Comparison of ENCODE assay signal across 21 cellular contexts in genomic region chr1:191520345-191520744, GRCh38.
DNase-seq lines count a peak whose midpoint lies in the region; ATAC-seq, FAIRE-seq and TF ChIP-seq lines count a peak whose summit lies in the region.
"Had no signal": no experiment of that assay in that cellular context is flagged by ENCODE, and none has a peak within 500 bp of the region (broad histone marks: within the 10 kb centered on the region; RNA-seq: fewer than 3 reads in every experiment).

No MANE protein-coding gene starts in this region.

- H3K9ac ChIP-seq in DND-41 (ENCODE audit: low read depth, low read length) = no peak overlapping the region
- H3K9ac ChIP-seq: BLaER1 treated with 17β-estradiol and CSF1 and Interleukin-3, amounts not matched to agents 10 nM and 100 nM had no signal

- peak; percentile 15 for DNase-seq in DMS53 (lab: John Stamatoyannopoulos, UW)
- DNase-seq in DMS53 treated with DMSO at 0.1 percent for 48 hours (lab: John Stamatoyannopoulos, UW; ENCODE audit: unreplicated experiment) = no peak
- DNase-seq in DND-41 = no peak
- DNase-seq in hepatocyte (ENCODE audit: low spot score) = no peak
- DNase-seq in pancreas = no peak
- DNase-seq in psoas muscle = no peak
- DNase-seq: ACHN; AML-193; BE2C; CD4-positive, alpha-beta T cell; CD8-positive, alpha-beta memory T cell; DMS79; H9 had no signal

- H3K4me3 ChIP-seq in DND-41 (ENCODE audit: low read depth in 1 of 2, low read length in 2 of 2) = no peak overlapping the region
- no peak overlapping the region for H3K4me3 ChIP-seq in hepatocyte
- no peak overlapping the region for H3K4me3 ChIP-seq in pancreas
- no peak overlapping the region for H3K4me3 ChIP-seq in psoas muscle
- H3K4me3 ChIP-seq: BLaER1 treated with 17β-estradiol and CSF1 and Interleukin-3, amounts not matched to agents 10 nM and 100 nM; GM23338 had no signal

- H3K9me3 ChIP-seq in DND-41 (ENCODE audit: insufficient read depth, low read length, severe bottlenecking) = no peaks in the 10 kb centered on the region
- H3K9me3 ChIP-seq in hepatocyte (ENCODE audit: low read depth) = no peaks in the 10 kb centered on the region
- H3K9me3 ChIP-seq in pancreas = peaks cover 0 to 4% (median 0%) of the 10 kb centered on the region in 4 donors
- H3K9me3 ChIP-seq in psoas muscle = no peaks in the 10 kb centered on the region
- H3K9me3 ChIP-seq: BE2C; BLaER1 treated with 17β-estradiol and CSF1 and Interleukin-3, amounts not matched to agents 10 nM and 100 nM had no signal

- peak overlapping the region; percentile 43 for H2AFZ ChIP-seq in DND-41 (ENCODE audit: low read depth, low read length)
- no peak overlapping the region for H2AFZ ChIP-seq in hepatocyte
- H2AFZ ChIP-seq: GM23338 had no signal

- H4K20me1 ChIP-seq in DND-41 (ENCODE audit: insufficient read depth, low read length) (no peaks in the 10 kb centered on the region), hepatocyte (ENCODE audit: insufficient read depth, poor library complexity, severe bottlenecking) (no peaks in the 10 kb centered on the region)
- H4K20me1 ChIP-seq: BLaER1 treated with 17β-estradiol and CSF1 and Interleukin-3, amounts not matched to agents 10 nM and 100 nM had no signal

- H3K79me2 ChIP-seq in DND-41 (ENCODE audit: insufficient read depth, low read length) = no peaks in the 10 kb centered on the region
- H3K79me2 ChIP-seq in hepatocyte = no peaks in the 10 kb centered on the region

- WGBS in hepatocyte (ENCODE audit: low lambda C conversion rate, missing lambda C conversion rate) = 73% methylated on average over 3 of the region's 3 CpGs
- WGBS in pancreas, 2 donors = 12 to 17% methylated on average over 3 of the region's 3 CpGs
- WGBS in psoas muscle, 3 donors = 81 to 90% (median 82%) methylated on average over 3 of the region's 3 CpGs

- H3K4me1 ChIP-seq in DND-41 (ENCODE audit: insufficient read depth, low read length) = no peaks in the 10 kb centered on the region
- H3K4me1 ChIP-seq in hepatocyte (ENCODE audit: insufficient read depth) = no peaks in the 10 kb centered on the region
- peaks cover 0 to 6% (median 0%) of the 10 kb centered on the region in 3 donors for H3K4me1 ChIP-seq in pancreas
- no peaks in the 10 kb centered on the region for H3K4me1 ChIP-seq in psoas muscle
- H3K4me1 ChIP-seq: BLaER1 treated with 17β-estradiol and CSF1 and Interleukin-3, amounts not matched to agents 10 nM and 100 nM had no signal

- no peak for FAIRE-seq in pancreas (lab: Jason Lieb, UNC)
- FAIRE-seq: GM12892, GM19239 had no signal

- TF ChIP-seq CTCF in DND-41 (IDR thresholded peaks at IDR 0.05; ENCODE audit: borderline replicate concordance, extremely low read depth, low read length, poor library complexity, severe bottlenecking) (no peak), hepatocyte (IDR thresholded peaks at IDR 0.05; ENCODE audit: poor library complexity) (no peak), pancreas (IDR thresholded peaks at IDR 0.05) (no peak), psoas muscle (IDR thresholded peaks at IDR 0.05) (no peak)

- H3K4me2 ChIP-seq in DND-41 (ENCODE audit: insufficient read depth, low read length) (no peak overlapping the region), hepatocyte (peak overlapping the region; percentile 4)
- H3K4me2 ChIP-seq: BLaER1 treated with 17β-estradiol and CSF1 and Interleukin-3, amounts not matched to agents 10 nM and 100 nM; GM23338 had no signal

- ATAC-seq in DND-41 (ENCODE audit: insufficient read depth, low read depth) (no peak), pancreas (peak; percentile 82 to 97 (median 86)), psoas muscle (no peak), GM19397 (IDR thresholded peaks at IDR 0.05; ENCODE audit: unreplicated experiment) (no peak)
- ATAC-seq in activated CD4-positive, CD25-positive, alpha-beta regulatory T cell treated with anti-CD3 and anti-CD28 coated beads, Interleukin-2, amount 50 U/mL, for 24 hours = no peak
- ATAC-seq: GM23338, HCT116 had no signal

- H3K27me3 ChIP-seq in DND-41 (ENCODE audit: insufficient read depth, low read length, poor library complexity) = no peaks in the 10 kb centered on the region
- no peaks in the 10 kb centered on the region for H3K27me3 ChIP-seq in hepatocyte
- H3K27me3 ChIP-seq in pancreas = no peaks in the 10 kb centered on the region
- no peaks in the 10 kb centered on the region for H3K27me3 ChIP-seq in psoas muscle (ENCODE audit: insufficient read depth in 3 of 3, low read length in 2 of 3)
- H3K27me3 ChIP-seq: BE2C; BLaER1 treated with 17β-estradiol and CSF1 and Interleukin-3, amounts not matched to agents 10 nM and 100 nM had no signal

- intact Hi-C loops in pancreas (cut with DNase I) (no loop called here), psoas muscle (cut with DNase I) (no loop called here)

- H3K36me3 ChIP-seq in DND-41 (ENCODE audit: insufficient read depth, low read length) (no peaks in the 10 kb centered on the region), hepatocyte (replicated peaks; ENCODE audit: insufficient read depth, low read depth) (no peaks in the 10 kb centered on the region), pancreas (no peaks in the 10 kb centered on the region), psoas muscle (ENCODE audit: insufficient read depth in 1 of 2, low read depth in 1 of 2) (no peaks in the 10 kb centered on the region)
- H3K36me3 ChIP-seq: BE2C; BLaER1 treated with 17β-estradiol and CSF1 and Interleukin-3, amounts not matched to agents 10 nM and 100 nM had no signal

- H3K9me2 ChIP-seq in hepatocyte (replicated peaks; ENCODE audit: insufficient read depth) = no peaks in the 10 kb centered on the region

- H3K27ac ChIP-seq in DND-41 (ENCODE audit: low read length) (no peak overlapping the region), hepatocyte (no peak overlapping the region), pancreas (no peak overlapping the region), psoas muscle (no peak overlapping the region)
- H3K27ac ChIP-seq: 22Rv1; BLaER1 treated with 17β-estradiol and CSF1 and Interleukin-3, amounts not matched to agents 10 nM and 100 nM had no signal

Comparison
In these comparisons a context has a peak if more than half of its experiments do, and no peak if none do; other contexts are left out.
1. ATAC-seq: peak in pancreas (4 of 4); none in DND-41 (single experiment), activated CD4-positive, CD25-positive, alpha-beta regulatory T cell treated with anti-CD3 and anti-CD28 coated beads, Interleukin-2, amount 50 U/mL, for 24 hours (0 of 2), psoas muscle (0 of 4) and GM19397 (single experiment).